ENCODE assay signal across 1 cellular context in the genomic region with DNA sequence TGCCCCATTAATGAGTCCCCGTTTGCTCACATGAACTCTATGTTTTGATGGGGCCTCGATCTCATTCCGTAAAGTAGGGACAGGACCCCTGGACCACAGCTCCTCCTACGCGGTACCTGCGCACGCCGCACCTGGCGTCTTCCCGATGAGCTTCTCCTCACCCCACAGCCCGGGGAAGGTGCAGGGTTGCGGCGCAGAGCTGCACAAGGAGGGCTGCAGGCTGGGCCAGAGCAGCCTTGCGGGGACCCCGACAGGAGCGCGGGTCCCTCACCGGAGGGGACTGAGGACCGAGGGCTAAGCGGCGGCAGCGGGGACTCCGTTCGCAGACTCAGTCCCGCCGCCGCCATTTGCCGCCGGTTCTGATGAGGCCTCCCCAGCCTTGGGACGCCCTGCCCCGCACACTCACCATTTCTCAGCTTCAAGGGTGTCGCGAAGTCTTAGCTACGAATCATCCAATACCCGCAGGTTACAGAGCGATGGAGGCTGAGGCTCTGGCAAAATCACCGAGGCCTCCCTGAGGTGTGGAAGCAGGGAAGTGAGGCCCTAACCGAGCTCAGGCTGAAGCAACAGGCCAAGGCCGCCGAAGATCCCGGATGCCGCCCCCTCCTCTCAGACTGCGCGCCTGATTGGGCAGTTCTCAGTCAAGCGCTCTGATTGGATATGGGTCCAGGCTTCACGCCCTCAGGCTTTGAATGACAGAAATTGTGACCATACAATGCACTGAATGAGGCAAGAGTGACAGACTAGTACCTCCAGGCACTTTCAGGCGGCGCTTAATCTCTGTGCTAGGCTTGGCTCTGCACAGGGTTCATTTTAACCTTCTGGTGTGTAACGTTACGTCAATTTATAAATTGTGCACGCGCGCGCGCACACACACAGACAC.
TF ChIP-seq lines count a peak whose summit lies in the region.

No MANE protein-coding gene starts in this region.

TF ChIP-seq in HepG2, 621 proteins besides CTCF, POLR2A, EP300 and RAD21 (continued from another document and continues in another):
- TF ChIP-seq, protein P1, sequence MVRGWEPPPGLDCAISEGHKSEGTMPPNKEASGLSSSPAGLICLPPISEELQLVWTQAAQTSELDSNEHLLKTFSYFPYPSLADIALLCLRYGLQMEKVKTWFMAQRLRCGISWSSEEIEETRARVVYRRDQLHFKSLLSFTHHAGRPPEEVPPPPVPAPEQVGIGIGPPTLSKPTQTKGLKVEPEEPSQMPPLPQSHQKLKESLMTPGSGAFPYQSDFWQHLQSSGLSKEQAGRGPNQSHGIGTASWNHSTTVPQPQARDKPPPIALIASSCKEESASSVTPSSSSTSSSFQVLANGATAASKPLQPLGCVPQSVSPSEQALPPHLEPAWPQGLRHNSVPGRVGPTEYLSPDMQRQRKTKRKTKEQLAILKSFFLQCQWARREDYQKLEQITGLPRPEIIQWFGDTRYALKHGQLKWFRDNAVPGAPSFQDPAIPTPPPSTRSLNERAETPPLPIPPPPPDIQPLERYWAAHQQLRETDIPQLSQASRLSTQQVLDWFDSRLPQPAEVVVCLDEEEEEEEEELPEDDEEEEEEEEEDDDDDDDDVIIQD (CRISPR knock-in tag; IDR thresholded peaks at IDR 0.05; ENCODE audit: low read depth) = peak; percentile 58; the same call in 1 of the 2 replicates
- TF ChIP-seq AHR (CRISPR knock-in tag; IDR thresholded peaks at IDR 0.05) (peak; percentile 30), PHF20 (CRISPR knock-in tag; IDR thresholded peaks at IDR 0.05) (peak; percentile 87), HDAC1 (CRISPR knock-in tag; IDR thresholded peaks at IDR 0.05) (peak; percentile 36; the same call in 1 of the 2 replicates), ZNF34 (CRISPR knock-in tag; IDR thresholded peaks at IDR 0.05; ENCODE audit: borderline replicate concordance) (0 out of 2 replicates have a peak, but pooled peaks have one; percentile 32), ZNF557 (CRISPR knock-in tag; IDR thresholded peaks at IDR 0.05) (0 out of 2 replicates have a peak, but pooled peaks have one; percentile 41), ZNF644 (CRISPR knock-in tag; IDR thresholded peaks at IDR 0.05; ENCODE audit: low read depth) (no peak), SKI (IDR thresholded peaks at IDR 0.05; ENCODE audit: partially characterized antibody) (no peak), MAZ (IDR thresholded peaks at IDR 0.05; ENCODE audit: borderline replicate concordance, low read depth, low read length) (peak; percentile 31; the same call in 1 of the 2 replicates), MAZ (CRISPR knock-in tag; IDR thresholded peaks at IDR 0.05; ENCODE audit: low read depth) (0 out of 2 replicates have a peak, but pooled peaks have one; percentile 52), ZNF569 (CRISPR knock-in tag; IDR thresholded peaks at IDR 0.05; ENCODE audit: borderline replicate concordance) (0 out of 2 replicates have a peak, but pooled peaks have one; percentile 58), ZNF850 (CRISPR knock-in tag; conservative IDR thresholded peaks at IDR 0.05) (no peak), ZNF33A (CRISPR knock-in tag; IDR thresholded peaks at IDR 0.05; ENCODE audit: borderline replicate concordance) (no peak), TOE1 (CRISPR knock-in tag; IDR thresholded peaks at IDR 0.05) (no peak), PTBP1 (IDR thresholded peaks at IDR 0.05; ENCODE audit: low read depth, low read length, poor library complexity, severe bottlenecking) (no peak), SOX6 (IDR thresholded peaks at IDR 0.05) (no peak), SOX6 (CRISPR knock-in tag; IDR thresholded peaks at IDR 0.05) (peak; percentile 20; the same call in 1 of the 2 replicates), HNF4A (CRISPR knock-in tag; IDR thresholded peaks at IDR 0.05) (0 out of 2 replicates have a peak, but pooled peaks have one; percentile 4), PHF5A (CRISPR knock-in tag; IDR thresholded peaks at IDR 0.05; ENCODE audit: low read depth, unreplicated experiment) (no peak), ELF4 (CRISPR knock-in tag; IDR thresholded peaks at IDR 0.05; ENCODE audit: borderline replicate concordance) (peak; percentile 57; the same call in 1 of the 2 replicates), KDM1A (CRISPR knock-in tag; IDR thresholded peaks at IDR 0.05) (no peak), ZNF776 (CRISPR knock-in tag; IDR thresholded peaks at IDR 0.05) (no peak; the same call in none of the 2 replicates), ZNF572 (CRISPR knock-in tag; IDR thresholded peaks at IDR 0.05) (no peak), SP1 (IDR thresholded peaks at IDR 0.05) (no peak), SP1 (CRISPR knock-in tag; IDR thresholded peaks at IDR 0.05) (peak; percentile 46; the same call in 1 of the 2 replicates), ZNF530 (CRISPR knock-in tag; IDR thresholded peaks at IDR 0.05; ENCODE audit: low read depth) (peak; percentile 64; the same call in 1 of the 2 replicates), ZNF768 (CRISPR knock-in tag; IDR thresholded peaks at IDR 0.05) (peak; percentile 36; the same call in 1 of the 2 replicates), ZNF558 (CRISPR knock-in tag; IDR thresholded peaks at IDR 0.05; ENCODE audit: borderline replicate concordance) (peak; percentile 93), ZBTB42 (CRISPR knock-in tag; IDR thresholded peaks at IDR 0.05) (peak; percentile 80; the same call in 1 of the 2 replicates), NFIC (IDR thresholded peaks at IDR 0.05; ENCODE audit: low read length) (no peak; the same call in 1 of the 2 replicates), FOSL2 (CRISPR knock-in tag; IDR thresholded peaks at IDR 0.05) (0 out of 2 replicates have a peak, but pooled peaks have one; percentile 11), ZNF563 (CRISPR knock-in tag; IDR thresholded peaks at IDR 0.05) (peak; percentile 36; the same call in 1 of the 2 replicates)
- TF ChIP-seq, protein P2, sequence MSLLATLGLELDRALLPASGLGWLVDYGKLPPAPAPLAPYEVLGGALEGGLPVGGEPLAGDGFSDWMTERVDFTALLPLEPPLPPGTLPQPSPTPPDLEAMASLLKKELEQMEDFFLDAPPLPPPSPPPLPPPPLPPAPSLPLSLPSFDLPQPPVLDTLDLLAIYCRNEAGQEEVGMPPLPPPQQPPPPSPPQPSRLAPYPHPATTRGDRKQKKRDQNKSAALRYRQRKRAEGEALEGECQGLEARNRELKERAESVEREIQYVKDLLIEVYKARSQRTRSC (CRISPR knock-in tag; IDR thresholded peaks at IDR 0.05; ENCODE audit: low read depth) = no peak
- TF ChIP-seq, protein P3, sequence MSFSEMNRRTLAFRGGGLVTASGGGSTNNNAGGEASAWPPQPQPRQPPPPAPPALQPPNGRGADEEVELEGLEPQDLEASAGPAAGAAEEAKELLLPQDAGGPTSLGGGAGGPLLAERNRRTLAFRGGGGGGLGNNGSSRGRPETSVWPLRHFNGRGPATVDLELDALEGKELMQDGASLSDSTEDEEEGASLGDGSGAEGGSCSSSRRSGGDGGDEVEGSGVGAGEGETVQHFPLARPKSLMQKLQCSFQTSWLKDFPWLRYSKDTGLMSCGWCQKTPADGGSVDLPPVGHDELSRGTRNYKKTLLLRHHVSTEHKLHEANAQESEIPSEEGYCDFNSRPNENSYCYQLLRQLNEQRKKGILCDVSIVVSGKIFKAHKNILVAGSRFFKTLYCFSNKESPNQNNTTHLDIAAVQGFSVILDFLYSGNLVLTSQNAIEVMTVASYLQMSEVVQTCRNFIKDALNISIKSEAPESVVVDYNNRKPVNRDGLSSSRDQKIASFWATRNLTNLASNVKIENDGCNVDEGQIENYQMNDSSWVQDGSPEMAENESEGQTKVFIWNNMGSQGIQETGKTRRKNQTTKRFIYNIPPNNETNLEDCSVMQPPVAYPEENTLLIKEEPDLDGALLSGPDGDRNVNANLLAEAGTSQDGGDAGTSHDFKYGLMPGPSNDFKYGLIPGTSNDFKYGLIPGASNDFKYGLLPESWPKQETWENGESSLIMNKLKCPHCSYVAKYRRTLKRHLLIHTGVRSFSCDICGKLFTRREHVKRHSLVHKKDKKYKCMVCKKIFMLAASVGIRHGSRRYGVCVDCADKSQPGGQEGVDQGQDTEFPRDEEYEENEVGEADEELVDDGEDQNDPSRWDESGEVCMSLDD (CRISPR knock-in tag; IDR thresholded peaks at IDR 0.05; ENCODE audit: borderline replicate concordance) = peak; percentile 65; the same call in 1 of the 2 replicates
- TF ChIP-seq, protein P4, sequence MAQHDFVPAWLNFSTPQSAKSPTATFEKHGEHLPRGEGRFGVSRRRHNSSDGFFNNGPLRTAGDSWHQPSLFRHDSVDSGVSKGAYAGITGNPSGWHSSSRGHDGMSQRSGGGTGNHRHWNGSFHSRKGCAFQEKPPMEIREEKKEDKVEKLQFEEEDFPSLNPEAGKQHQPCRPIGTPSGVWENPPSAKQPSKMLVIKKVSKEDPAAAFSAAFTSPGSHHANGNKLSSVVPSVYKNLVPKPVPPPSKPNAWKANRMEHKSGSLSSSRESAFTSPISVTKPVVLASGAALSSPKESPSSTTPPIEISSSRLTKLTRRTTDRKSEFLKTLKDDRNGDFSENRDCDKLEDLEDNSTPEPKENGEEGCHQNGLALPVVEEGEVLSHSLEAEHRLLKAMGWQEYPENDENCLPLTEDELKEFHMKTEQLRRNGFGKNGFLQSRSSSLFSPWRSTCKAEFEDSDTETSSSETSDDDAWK (CRISPR knock-in tag; IDR thresholded peaks at IDR 0.05) = no peak
- TF ChIP-seq, protein P5, sequence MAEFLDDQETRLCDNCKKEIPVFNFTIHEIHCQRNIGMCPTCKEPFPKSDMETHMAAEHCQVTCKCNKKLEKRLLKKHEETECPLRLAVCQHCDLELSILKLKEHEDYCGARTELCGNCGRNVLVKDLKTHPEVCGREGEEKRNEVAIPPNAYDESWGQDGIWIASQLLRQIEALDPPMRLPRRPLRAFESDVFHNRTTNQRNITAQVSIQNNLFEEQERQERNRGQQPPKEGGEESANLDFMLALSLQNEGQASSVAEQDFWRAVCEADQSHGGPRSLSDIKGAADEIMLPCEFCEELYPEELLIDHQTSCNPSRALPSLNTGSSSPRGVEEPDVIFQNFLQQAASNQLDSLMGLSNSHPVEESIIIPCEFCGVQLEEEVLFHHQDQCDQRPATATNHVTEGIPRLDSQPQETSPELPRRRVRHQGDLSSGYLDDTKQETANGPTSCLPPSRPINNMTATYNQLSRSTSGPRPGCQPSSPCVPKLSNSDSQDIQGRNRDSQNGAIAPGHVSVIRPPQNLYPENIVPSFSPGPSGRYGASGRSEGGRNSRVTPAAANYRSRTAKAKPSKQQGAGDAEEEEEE (CRISPR knock-in tag; IDR thresholded peaks at IDR 0.05; ENCODE audit: borderline replicate concordance) = 0 out of 2 replicates have a peak, but pooled peaks have one; percentile 53
- TF ChIP-seq, protein P6, sequence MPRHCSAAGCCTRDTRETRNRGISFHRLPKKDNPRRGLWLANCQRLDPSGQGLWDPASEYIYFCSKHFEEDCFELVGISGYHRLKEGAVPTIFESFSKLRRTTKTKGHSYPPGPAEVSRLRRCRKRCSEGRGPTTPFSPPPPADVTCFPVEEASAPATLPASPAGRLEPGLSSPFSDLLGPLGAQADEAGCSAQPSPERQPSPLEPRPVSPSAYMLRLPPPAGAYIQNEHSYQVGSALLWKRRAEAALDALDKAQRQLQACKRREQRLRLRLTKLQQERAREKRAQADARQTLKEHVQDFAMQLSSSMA (CRISPR knock-in tag; IDR thresholded peaks at IDR 0.05) = 0 out of 2 replicates have a peak, but pooled peaks have one; percentile 66
- TF ChIP-seq, protein P7, sequence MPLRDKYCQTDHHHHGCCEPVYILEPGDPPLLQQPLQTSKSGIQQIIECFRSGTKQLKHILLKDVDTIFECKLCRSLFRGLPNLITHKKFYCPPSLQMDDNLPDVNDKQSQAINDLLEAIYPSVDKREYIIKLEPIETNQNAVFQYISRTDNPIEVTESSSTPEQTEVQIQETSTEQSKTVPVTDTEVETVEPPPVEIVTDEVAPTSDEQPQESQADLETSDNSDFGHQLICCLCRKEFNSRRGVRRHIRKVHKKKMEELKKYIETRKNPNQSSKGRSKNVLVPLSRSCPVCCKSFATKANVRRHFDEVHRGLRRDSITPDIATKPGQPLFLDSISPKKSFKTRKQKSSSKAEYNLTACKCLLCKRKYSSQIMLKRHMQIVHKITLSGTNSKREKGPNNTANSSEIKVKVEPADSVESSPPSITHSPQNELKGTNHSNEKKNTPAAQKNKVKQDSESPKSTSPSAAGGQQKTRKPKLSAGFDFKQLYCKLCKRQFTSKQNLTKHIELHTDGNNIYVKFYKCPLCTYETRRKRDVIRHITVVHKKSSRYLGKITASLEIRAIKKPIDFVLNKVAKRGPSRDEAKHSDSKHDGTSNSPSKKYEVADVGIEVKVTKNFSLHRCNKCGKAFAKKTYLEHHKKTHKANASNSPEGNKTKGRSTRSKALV (CRISPR knock-in tag; IDR thresholded peaks at IDR 0.05) = 0 out of 2 replicates have a peak, but pooled peaks have one; percentile 46
- TF ChIP-seq, protein P8, sequence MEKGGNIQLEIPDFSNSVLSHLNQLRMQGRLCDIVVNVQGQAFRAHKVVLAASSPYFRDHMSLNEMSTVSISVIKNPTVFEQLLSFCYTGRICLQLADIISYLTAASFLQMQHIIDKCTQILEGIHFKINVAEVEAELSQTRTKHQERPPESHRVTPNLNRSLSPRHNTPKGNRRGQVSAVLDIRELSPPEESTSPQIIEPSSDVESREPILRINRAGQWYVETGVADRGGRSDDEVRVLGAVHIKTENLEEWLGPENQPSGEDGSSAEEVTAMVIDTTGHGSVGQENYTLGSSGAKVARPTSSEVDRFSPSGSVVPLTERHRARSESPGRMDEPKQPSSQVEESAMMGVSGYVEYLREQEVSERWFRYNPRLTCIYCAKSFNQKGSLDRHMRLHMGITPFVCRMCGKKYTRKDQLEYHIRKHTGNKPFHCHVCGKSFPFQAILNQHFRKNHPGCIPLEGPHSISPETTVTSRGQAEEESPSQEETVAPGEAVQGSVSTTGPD (CRISPR knock-in tag; IDR thresholded peaks at IDR 0.05) = no peak
- TF ChIP-seq, protein P9, sequence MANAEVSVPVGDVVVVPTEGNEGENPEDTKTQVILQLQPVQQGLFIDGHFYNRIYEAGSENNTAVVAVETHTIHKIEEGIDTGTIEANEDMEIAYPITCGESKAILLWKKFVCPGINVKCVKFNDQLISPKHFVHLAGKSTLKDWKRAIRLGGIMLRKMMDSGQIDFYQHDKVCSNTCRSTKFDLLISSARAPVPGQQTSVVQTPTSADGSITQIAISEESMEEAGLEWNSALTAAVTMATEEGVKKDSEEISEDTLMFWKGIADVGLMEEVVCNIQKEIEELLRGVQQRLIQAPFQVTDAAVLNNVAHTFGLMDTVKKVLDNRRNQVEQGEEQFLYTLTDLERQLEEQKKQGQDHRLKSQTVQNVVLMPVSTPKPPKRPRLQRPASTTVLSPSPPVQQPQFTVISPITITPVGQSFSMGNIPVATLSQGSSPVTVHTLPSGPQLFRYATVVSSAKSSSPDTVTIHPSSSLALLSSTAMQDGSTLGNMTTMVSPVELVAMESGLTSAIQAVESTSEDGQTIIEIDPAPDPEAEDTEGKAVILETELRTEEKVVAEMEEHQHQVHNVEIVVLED (CRISPR knock-in tag; IDR thresholded peaks at IDR 0.05; ENCODE audit: borderline replicate concordance) = no peak
- TF ChIP-seq, protein P10, sequence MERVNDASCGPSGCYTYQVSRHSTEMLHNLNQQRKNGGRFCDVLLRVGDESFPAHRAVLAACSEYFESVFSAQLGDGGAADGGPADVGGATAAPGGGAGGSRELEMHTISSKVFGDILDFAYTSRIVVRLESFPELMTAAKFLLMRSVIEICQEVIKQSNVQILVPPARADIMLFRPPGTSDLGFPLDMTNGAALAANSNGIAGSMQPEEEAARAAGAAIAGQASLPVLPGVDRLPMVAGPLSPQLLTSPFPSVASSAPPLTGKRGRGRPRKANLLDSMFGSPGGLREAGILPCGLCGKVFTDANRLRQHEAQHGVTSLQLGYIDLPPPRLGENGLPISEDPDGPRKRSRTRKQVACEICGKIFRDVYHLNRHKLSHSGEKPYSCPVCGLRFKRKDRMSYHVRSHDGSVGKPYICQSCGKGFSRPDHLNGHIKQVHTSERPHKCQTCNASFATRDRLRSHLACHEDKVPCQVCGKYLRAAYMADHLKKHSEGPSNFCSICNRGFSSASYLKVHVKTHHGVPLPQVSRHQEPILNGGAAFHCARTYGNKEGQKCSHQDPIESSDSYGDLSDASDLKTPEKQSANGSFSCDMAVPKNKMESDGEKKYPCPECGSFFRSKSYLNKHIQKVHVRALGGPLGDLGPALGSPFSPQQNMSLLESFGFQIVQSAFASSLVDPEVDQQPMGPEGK (CRISPR knock-in tag; IDR thresholded peaks at IDR 0.05) = no peak
